Comparison of ENCODE assay signal across 23 cellular contexts in the genomic region with DNA sequence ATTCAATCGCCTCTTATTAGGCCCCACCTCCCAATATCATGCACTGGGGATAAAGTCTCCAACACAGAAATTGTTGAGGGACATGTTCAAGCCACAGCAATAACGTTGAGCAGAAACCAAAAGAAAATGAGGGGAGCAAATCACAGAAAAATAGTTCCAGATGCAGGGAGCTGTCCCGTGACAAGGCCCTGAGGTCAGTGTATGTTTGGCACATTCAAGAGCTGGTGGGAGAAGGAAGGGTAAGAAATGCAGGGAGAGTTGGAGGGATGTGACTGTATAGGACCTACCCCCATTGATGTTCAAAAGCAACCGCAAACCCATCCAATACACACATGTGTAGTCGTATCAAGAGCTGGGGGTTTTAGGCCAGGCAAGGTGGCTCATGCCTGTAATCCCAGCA. TPM values are rescaled to one million over a fixed set of nuclear protein-coding genes. Genes with fewer than 3 reads are reported as not detected.
A peak's percentile ranks its signal among the peaks of the same experiment; 100 is the strongest.
DNase-seq lines count a peak whose midpoint lies in the region; ATAC-seq, FAIRE-seq and TF ChIP-seq lines count a peak whose summit lies in the region.
"Had no signal": no experiment of that assay in that cellular context is flagged by ENCODE, and none has a peak within 500 bp of the region (broad histone marks: within the 10 kb centered on the region; RNA-seq: fewer than 3 reads in every experiment).

No MANE protein-coding gene starts in this region.

- H3K36me3 ChIP-seq in BLaER1 (no peaks in the 10 kb centered on the region), HEK293 (ENCODE audit: control insufficient read depth in 2 of 2, insufficient read depth in 1 of 2, low read length in 2 of 2) (no peaks in the 10 kb centered on the region), K562 (ENCODE audit: control insufficient read depth, insufficient read depth, low read length) (no peaks in the 10 kb centered on the region), tibial nerve (no peaks in the 10 kb centered on the region)

- TF ChIP-seq POLR2A in K562 (conservative IDR thresholded peaks at IDR 0.05) (no peak), tibial nerve (IDR thresholded peaks at IDR 0.05) (no peak)

- peaks cover 41% of the 10 kb centered on the region for H3K27me3 Mint-ChIP-seq in mesothelial cell of epicardium (ENCODE audit: low read depth)

- FAIRE-seq in K562 (lab: Jason Lieb, UNC) = no peak
- FAIRE-seq: A204.1, GM12891, GM18507 had no signal

- H4K20me1 ChIP-seq in BLaER1 = no peaks in the 10 kb centered on the region
- H4K20me1 ChIP-seq in K562 (replicated peaks; ENCODE audit: control insufficient read depth, insufficient read depth, low read length) = no peaks in the 10 kb centered on the region

- TF ChIP-seq CTCF in HEK293 (tag by site-specific recombination; IDR thresholded peaks at IDR 0.05) = no peak
- no peak for TF ChIP-seq CTCF in K562 (IDR thresholded peaks at IDR 0.05 in 2 of 3, conservative IDR thresholded peaks at IDR 0.05 in 1 of 3; ENCODE audit: insufficient read depth in 2 of 3, low read depth in 1 of 3, low read length in 3 of 3)
- no peak for TF ChIP-seq CTCF in mesothelial cell of epicardium (IDR thresholded peaks at IDR 0.05; ENCODE audit: unreplicated experiment)
- TF ChIP-seq CTCF in tibial nerve (IDR thresholded peaks at IDR 0.05) = no peak

- no peak for ATAC-seq in Right ventricle myocardium superior (ENCODE audit: poor library complexity)
- ATAC-seq in K562 = no peak
- ATAC-seq in HG02623 (IDR thresholded peaks at IDR 0.05; ENCODE audit: unreplicated experiment) = no peak

- no peak overlapping the region for H2AFZ ChIP-seq in K562 (ENCODE audit: low read depth, low read length)

- H3K4me2 ChIP-seq in BLaER1 (peak overlapping the region; percentile 81), K562 (ENCODE audit: insufficient read depth, low read length) (no peak overlapping the region)

- H3K27me3 ChIP-seq in BLaER1 = no peaks in the 10 kb centered on the region
- H3K27me3 ChIP-seq in K562 (ENCODE audit: control insufficient read depth in 2 of 2, insufficient read depth in 2 of 2, low read length in 2 of 2) = no peaks in the 10 kb centered on the region
- H3K27me3 ChIP-seq in tibial nerve = peaks cover 0 to 7% of the 10 kb centered on the region in 2 donors

- DNase-seq in cardiac septum (ENCODE audit: low spot score) (peak; percentile 5), Right ventricle myocardium superior (no peak), K562 (ENCODE audit: extremely low read depth in 1 of 4, low spot score in 3 of 4) (no peak), mesothelial cell of epicardium (ENCODE audit: low spot score in 2 of 2, unreplicated experiment in 2 of 2) (no peak), tibial nerve (ENCODE audit: low spot score in 2 of 2) (no peak)
- DNase-seq: C1 segment of cervical spinal cord; Calu3; CD4-positive, alpha-beta memory T cell; COR-L47; DMS53; DMS79 treated with DMSO at 0.1 percent for 48 hours; GF-D8; GOT3; H7; HCEC 1CT had no signal

- WGBS in K562 (ENCODE audit: insufficient coverage, low coverage, missing lambda C conversion rate) = 38% methylated on average over 5 of the region's 5 CpGs
- 62 to 68% methylated on average over 5 of the region's 5 CpGs for WGBS in tibial nerve, 2 donors

- H3K9ac ChIP-seq in BLaER1 (peak overlapping the region; percentile 64; the same call in 1 of the 2 replicates), K562 (ENCODE audit: insufficient read depth in 1 of 2, low read depth in 2 of 2, low read length in 2 of 2) (no peak overlapping the region)

- peaks cover 51% of the 10 kb centered on the region for H3K4me1 ChIP-seq in BLaER1
- no peaks in the 10 kb centered on the region for H3K4me1 ChIP-seq in HEK293 (ENCODE audit: control insufficient read depth, insufficient read depth, low read length)
- peaks cover 0 to 3% of the 10 kb centered on the region in 2 experiments; a peak in 3 of 5 replicates for H3K4me1 ChIP-seq in K562 (replicated peaks in 1 of 2; ENCODE audit: control insufficient read depth in 2 of 2, insufficient read depth in 2 of 2, low read length in 2 of 2)
- peaks cover 0 to 4% (median 0%) of the 10 kb centered on the region in 4 donors for H3K4me1 ChIP-seq in tibial nerve

- H3K4me3 ChIP-seq in BLaER1 (no peak overlapping the region), HEK293 (ENCODE audit: low read depth, low read length) (no peak overlapping the region), K562 (no peak overlapping the region), tibial nerve (no peak overlapping the region)

- H3K9me1 ChIP-seq in K562 (ENCODE audit: control insufficient read depth, insufficient read depth, low read length) = no peaks in the 10 kb centered on the region

- no peaks in the 10 kb centered on the region for H3K9me3 Mint-ChIP-seq in mesothelial cell of epicardium
- H3K9me3 Mint-ChIP-seq: CD4-positive, alpha-beta memory T cell had no signal

- H3K79me2 ChIP-seq in K562 (ENCODE audit: control insufficient read depth, insufficient read depth, low read length) = no peaks in the 10 kb centered on the region

- CTCF ChIA-PET in HEK293 (lab: Yijun Ruan, JAX) (no interaction called here), K562 (lab: Yijun Ruan, JAX; ENCODE audit: low intra/inter-chr PET ratio) (no interaction called here)

- H3K9me3 ChIP-seq in BLaER1 (no peaks in the 10 kb centered on the region), HEK293 (ENCODE audit: control insufficient read depth, insufficient read depth, low read depth, low read length) (no peaks in the 10 kb centered on the region), K562 (replicated peaks; ENCODE audit: control insufficient read depth, insufficient read depth, low read depth, low read length) (0 out of 2 replicates have a peak, but pooled peaks cover 3% of the 10 kb centered on the region), tibial nerve (no peaks in the 10 kb centered on the region)

- in situ Hi-C loops in K562 (cut with MboI) = loop anchor here (10.0 kb wide), 1 partner anchor 243 kb away; no protein-coding TSS in a partner anchor

- H3K36me3 Mint-ChIP-seq in mesothelial cell of epicardium = no peaks in the 10 kb centered on the region
- H3K36me3 Mint-ChIP-seq: CD4-positive, alpha-beta memory T cell had no signal

- H3K27ac ChIP-seq in BLaER1 (peak overlapping the region; percentile 63), HEK293 (ENCODE audit: extremely low read depth, low read depth, low read length) (no peak overlapping the region), K562 (ENCODE audit: extremely low read depth, low read depth, low read length) (no peak overlapping the region), tibial nerve (no peak overlapping the region)
- H3K27ac ChIP-seq: 22Rv1 had no signal

- TF ChIP-seq RAD21 in K562 (CRISPR knock-in tag; conservative IDR thresholded peaks at IDR 0.05 in 1 of 2, IDR thresholded peaks at IDR 0.05 in 1 of 2) = no peak

- H3K4me1 Mint-ChIP-seq in mesothelial cell of epicardium = no peaks in the 10 kb centered on the region

- BruUV-seq in K562 (replicated peaks; lab: Mats Ljungman, UMichigan) = no TSS peak

- TF ChIP-seq EP300 in K562 (IDR thresholded peaks at IDR 0.05; ENCODE audit: low read length) = no peak
- no peak for TF ChIP-seq EP300 in tibial nerve (IDR thresholded peaks at IDR 0.05)

- intact Hi-C loops in cardiac septum (cut with DNase I) = loop anchor here (10.0 kb wide), 1 partner anchor 143 kb away; the partner anchor contains the start of gene IFT52
- intact Hi-C loops in Right ventricle myocardium superior (cut with DNase I) = loop anchor here (10.0 kb wide), 1 partner anchor 143 kb away; the partner anchor contains the start of gene IFT52
- intact Hi-C loops in K562 (cut with micrococcal nuclease) = loop anchor here (10.0 kb wide), 1 partner anchor 273 kb away; the partner anchor contains the start of gene GTSF1L

- H3K27ac Mint-ChIP-seq in mesothelial cell of epicardium = no peak overlapping the region
- H3K27ac Mint-ChIP-seq: B cell; CD4-positive, alpha-beta memory T cell had no signal

- H3K4me3 Mint-ChIP-seq in mesothelial cell of epicardium = no peak overlapping the region
- H3K4me3 Mint-ChIP-seq: B cell; CD4-positive, alpha-beta memory T cell had no signal

- POLR2A ChIA-PET in HEK293 (lab: Yijun Ruan, JAX) (no interaction called here), K562 (lab: Yijun Ruan, JAX) (no interaction called here)

RNA-seq across cellular contexts. Expression of gene SRSF6, which starts 6.3 kb away (rescaled TPM):
- total RNA-seq in cardiac septum (57.4 TPM), Right ventricle myocardium superior (48.7 TPM), K562 (2014; rRNA removed) (52.4 and 55.6 TPM in 2 replicates), K562 (2014; rRNA removed; fragmentation: Illumina TruSeq; extraction: Trizol) (73.1 and 81.5 TPM in 2 replicates), K562 (2015; rRNA removed; fragmentation: Illumina TruSeq; extraction: Trizol) (78.8 and 80.4 TPM in 2 replicates), K562 (2021) (140 and 141 TPM in 2 replicates), mesothelial cell of epicardium (298 to 316 TPM (median 309 TPM) in 3 replicates), tibial nerve (100 to 1,000 TPM in 2 of 4 donors, 10 to 100 TPM in 2; 82.8 to 117 (median 103) TPM)
- 123 and 206 TPM in 2 replicates for total RNA-seq in K562 (2011; cell fraction: chromatin; rRNA removed; ENCODE audit: low replicate concordance)
- 65.5 and 74.5 TPM in 2 replicates for total RNA-seq in K562 (2011; cell fraction: nucleolus; rRNA removed)
- 119 and 180 TPM in 2 replicates for total RNA-seq in K562 (2011; cell fraction: nucleoplasm; rRNA removed)
- polyA plus RNA-seq in K562 (2011; rRNA removed) (86.1 and 138 TPM in 2 replicates), K562 (2014; fragmentation: Illumina TruSeq; extraction: Trizol) (101 and 117 TPM in 2 replicates), K562 (2014; fragmentation: Nextera tagmentation; extraction: Ambion mirVana) (100 to 1,000 TPM; 148 to 165 TPM), K562 (2014; rRNA removed) (86.5 and 91.3 TPM in 2 replicates)
- 37.4 and 44.4 TPM in 2 replicates for polyA plus RNA-seq in K562 (2011; cell fraction: cytosol; rRNA removed)
- 287 and 290 TPM in 2 replicates for polyA plus RNA-seq in K562 (2011; cell fraction: nucleus; rRNA removed)
- polyA plus RNA-seq in K562 (2012) = 89.0 and 99.0 TPM in 2 replicates
- polyA minus RNA-seq in K562 (2011; rRNA and poly(A)+ RNA removed) = 119 and 177 TPM in 2 replicates
- 45.1 and 79.8 TPM in 2 replicates for polyA minus RNA-seq in K562 (2011; cell fraction: cytosol; rRNA and poly(A)+ RNA removed)
- 56.4 and 90.7 TPM in 2 replicates for polyA minus RNA-seq in K562 (2011; cell fraction: nucleus; rRNA and poly(A)+ RNA removed)

RNA-seq across cellular contexts. Expression of gene L3MBTL1, which starts 56.1 kb away (rescaled TPM):
- 7.9 TPM for total RNA-seq in cardiac septum
- total RNA-seq in Right ventricle myocardium superior = 4.1 TPM
- total RNA-seq in K562 (2011; cell fraction: chromatin; rRNA removed; ENCODE audit: low replicate concordance) = 96.6 and 129 TPM in 2 replicates
- 68.4 and 71.2 TPM in 2 replicates for total RNA-seq in K562 (2011; cell fraction: nucleolus; rRNA removed)
- 92.8 and 140 TPM in 2 replicates for total RNA-seq in K562 (2011; cell fraction: nucleoplasm; rRNA removed)
- 5.5 and 6.2 TPM in 2 replicates for total RNA-seq in K562 (2014; rRNA removed)
- total RNA-seq in K562 (2014; rRNA removed; fragmentation: Illumina TruSeq; extraction: Trizol) = 3.4 and 4.1 TPM in 2 replicates
- total RNA-seq in K562 (2015; rRNA removed; fragmentation: Illumina TruSeq; extraction: Trizol) = 3.2 and 3.4 TPM in 2 replicates
- 6.1 and 9.4 TPM in 2 replicates for total RNA-seq in K562 (2021)
- 10.0 and 18.3 TPM in 2 replicates for polyA plus RNA-seq in K562 (2011; rRNA removed)
- 4.0 and 5.7 TPM in 2 replicates for polyA plus RNA-seq in K562 (2011; cell fraction: cytosol; rRNA removed)
- polyA plus RNA-seq in K562 (2011; cell fraction: nucleus; rRNA removed) = 87.5 and 104 TPM in 2 replicates
- polyA plus RNA-seq in K562 (2012) = 4.0 and 8.9 TPM in 2 replicates
- polyA plus RNA-seq in K562 (2014; fragmentation: Illumina TruSeq; extraction: Trizol) = 4.1 and 4.4 TPM in 2 replicates
- polyA plus RNA-seq in K562 (2014; fragmentation: Nextera tagmentation; extraction: Ambion mirVana) = 1 to 10 TPM in 1 of 2 experiments, under 1 TPM in 1; 0.77 to 1.1 TPM
- 7.7 and 7.9 TPM in 2 replicates for polyA plus RNA-seq in K562 (2014; rRNA removed)
- 13.1 and 17.4 TPM in 2 replicates for polyA minus RNA-seq in K562 (2011; rRNA and poly(A)+ RNA removed)
- polyA minus RNA-seq in K562 (2011; cell fraction: cytosol; rRNA and poly(A)+ RNA removed) = 2.8 and 3.2 TPM in 2 replicates
- 28.9 and 38.0 TPM in 2 replicates for polyA minus RNA-seq in K562 (2011; cell fraction: nucleus; rRNA and poly(A)+ RNA removed)
- total RNA-seq in mesothelial cell of epicardium = 44.3 to 46.7 TPM (median 45.8 TPM) in 3 replicates
- 10 to 100 TPM; 17.7 to 29.3 (median 22.7) TPM for total RNA-seq in tibial nerve
